21 cellular contexts compared by ENCODE assay signal in genomic region chr3:16085410-16085809, GRCh38.
A peak's percentile ranks its signal among the peaks of the same experiment; 100 is the strongest.
DNase-seq lines count a peak whose midpoint lies in the region; ATAC-seq and TF ChIP-seq lines count a peak whose summit lies in the region.
"Had no signal": no experiment of that assay in that cellular context is flagged by ENCODE, and none has a peak within 500 bp of the region (broad histone marks: within the 10 kb centered on the region; RNA-seq: fewer than 3 reads in every experiment).

No MANE protein-coding gene starts in this region.

- peaks cover 0 to 1% (median 0%) of the 10 kb centered on the region in 7 donors for H3K4me1 Mint-ChIP-seq in naive thymus-derived CD4-positive, alpha-beta T cell
- H3K4me1 Mint-ChIP-seq: T-cell had no signal

- TF ChIP-seq POLR2A in tibial nerve (IDR thresholded peaks at IDR 0.05): no peak

- in situ Hi-C loops in G401 (cut with HindIII; ENCODE audit: low sequenced_read_pairs): no loop called here

- peaks cover 0 to 20% (median 2%) of the 10 kb centered on the region in 4 donors for H3K9me3 ChIP-seq in tibial nerve
- peaks cover 0 to 14% (median 0%) of the 10 kb centered on the region in 3 experiments for H3K9me3 ChIP-seq in naive thymus-derived CD4-positive, alpha-beta T cell (ENCODE audit: control insufficient read depth in 2 of 3, low read length in 3 of 3)

- H3K27me3 Mint-ChIP-seq in naive thymus-derived CD4-positive, alpha-beta T cell: peaks cover 0 to 7% (median 6%) of the 10 kb centered on the region in 5 donors

- CTCF ChIA-PET in naive thymus-derived CD4-positive, alpha-beta T cell (lab: Charles Lee): no interaction called here

- H3K36me3 Mint-ChIP-seq in naive thymus-derived CD4-positive, alpha-beta T cell: peaks cover 0 to 14% (median 0%) of the 10 kb centered on the region in 5 donors
- H3K36me3 Mint-ChIP-seq: T-cell had no signal

- peaks cover 9 to 36% (median 21%) of the 10 kb centered on the region in 11 donors for H3K9me3 Mint-ChIP-seq in naive thymus-derived CD4-positive, alpha-beta T cell

- H3K27ac Mint-ChIP-seq in naive thymus-derived CD4-positive, alpha-beta T cell: no peak overlapping the region
- H3K27ac Mint-ChIP-seq: activated naive CD4-positive, alpha-beta T cell treated with anti-CD3 and anti-CD28 coated beads for 36 hours; effector memory CD8-positive, alpha-beta T cell; natural killer cell treated with Interleukin-12 subunit alpha and Interleukin-12 subunit beta and Interleukin-15 and Interleukin-18, amount 100 ng/mL, for 72 hours; T-cell had no signal

- 12 to 16% methylated on average over 4 of the region's 4 CpGs for WGBS in tibial nerve, 2 donors

- H3K4me3 ChIP-seq in tibial nerve: no peak overlapping the region
- H3K4me3 ChIP-seq in naive thymus-derived CD4-positive, alpha-beta T cell (ENCODE audit: low read length): no peak overlapping the region
- H3K4me3 ChIP-seq: esophagus squamous epithelium, GM12878, PC-9, suprapubic skin had no signal

- intact Hi-C loops in naive thymus-derived CD4-positive, alpha-beta T cell (cut with micrococcal nuclease): no loop called here

- H3K27me3 ChIP-seq in tibial nerve: no peaks in the 10 kb centered on the region
- H3K27me3 ChIP-seq in naive thymus-derived CD4-positive, alpha-beta T cell (ENCODE audit: control insufficient read depth in 2 of 2, insufficient read depth in 2 of 2, low read length in 2 of 2): no peaks in the 10 kb centered on the region
- H3K27me3 ChIP-seq: esophagus squamous epithelium, suprapubic skin had no signal

- H3K27ac ChIP-seq in cingulate gyrus (ENCODE audit: low read depth, low read length): peak overlapping the region; percentile 86
- H3K27ac ChIP-seq in tibial nerve: peak overlapping the region; percentile 44 to 79 (median 60)
- no peak overlapping the region for H3K27ac ChIP-seq in naive thymus-derived CD4-positive, alpha-beta T cell (ENCODE audit: low read depth, low read length)
- H3K27ac ChIP-seq: PC-9, suprapubic skin had no signal

- peaks cover 0 to 36% (median 12%) of the 10 kb centered on the region in 4 donors for H3K4me1 ChIP-seq in tibial nerve
- no peaks in the 10 kb centered on the region for H3K4me1 ChIP-seq in naive thymus-derived CD4-positive, alpha-beta T cell (ENCODE audit: control insufficient read depth in 2 of 2, insufficient read depth in 2 of 2, low read length in 2 of 2)

- POLR2A ChIA-PET in naive thymus-derived CD4-positive, alpha-beta T cell (lab: Charles Lee): no interaction called here

- TF ChIP-seq EP300 in tibial nerve (IDR thresholded peaks at IDR 0.05): peak in 1 of 2 donors; percentile 15

- H3K4me3 Mint-ChIP-seq in naive thymus-derived CD4-positive, alpha-beta T cell: no peak overlapping the region
- H3K4me3 Mint-ChIP-seq: activated naive CD4-positive, alpha-beta T cell treated with anti-CD3 and anti-CD28 coated beads for 36 hours; activated T-cell treated with anti-CD3 and anti-CD28 coated beads, Interleukin-2, amount 50 U/mL, for 4 hours; effector memory CD8-positive, alpha-beta T cell; natural killer cell treated with Interleukin-12 subunit alpha and Interleukin-12 subunit beta and Interleukin-15 and Interleukin-18, amount 100 ng/mL, for 72 hours; T-cell had no signal

- TF ChIP-seq CTCF in tibial nerve (IDR thresholded peaks at IDR 0.05): no peak

- peaks cover 0 to 3% (median 0%) of the 10 kb centered on the region in 3 donors for H3K36me3 ChIP-seq in tibial nerve
- H3K36me3 ChIP-seq in naive thymus-derived CD4-positive, alpha-beta T cell (ENCODE audit: control insufficient read depth in 2 of 3, insufficient read depth in 3 of 3, low read length in 3 of 3): no peaks in the 10 kb centered on the region
- H3K36me3 ChIP-seq: esophagus squamous epithelium, suprapubic skin had no signal

- no peak for ATAC-seq in HG02970 (IDR thresholded peaks at IDR 0.05; ENCODE audit: low FRiP score, unreplicated experiment)
- no peak for ATAC-seq in naive thymus-derived CD4-positive, alpha-beta T cell
- ATAC-seq: activated T-cell treated with anti-CD3 and anti-CD28 coated beads, Interleukin-2, amount 50 U/mL, for 4 hours; effector memory CD8-positive, alpha-beta T cell; GM12878; natural killer cell treated with Interleukin-12 subunit alpha and Interleukin-12 subunit beta and Interleukin-15 and Interleukin-18, amount 100 ng/mL, for 72 hours; T-cell had no signal

- DNase-seq in NOMO-1 treated with DMSO at 0.1 percent for 48 hours (lab: John Stamatoyannopoulos, UW; ENCODE audit: unreplicated experiment) (peak; percentile 6), NOMO-1 treated with dmso at 0.1 percent for 144 hours (lab: John Stamatoyannopoulos, UW; ENCODE audit: unreplicated experiment) (no peak), midbrain (lab: John Stamatoyannopoulos, UW) (peak; percentile 22), tibial nerve (ENCODE audit: low spot score in 2 of 2) (no peak), G401 (ENCODE audit: low spot score) (no peak)
- no peak for DNase-seq in naive thymus-derived CD4-positive, alpha-beta T cell
- DNase-seq: 8988T; activated naive CD4-positive, alpha-beta T cell treated with anti-CD3 and anti-CD28 coated beads for 36 hours; activated T-cell treated with anti-CD3 and anti-CD28 coated beads, Interleukin-2, amount 50 U/mL, for 4 hours; DMS79; effector memory CD8-positive, alpha-beta T cell; esophagus squamous epithelium; NCI-H1048; NCI-H1930; PC-9; T-cell had no signal

Comparison
In these comparisons a context has a peak if more than half of its experiments do, and no peak if none do; other contexts are left out.
1. DNase-seq: peak in NOMO-1 treated with DMSO at 0.1 percent for 48 hours (single experiment) and midbrain (single experiment); none in NOMO-1 treated with dmso at 0.1 percent for 144 hours (single experiment), tibial nerve (0 of 2), G401 (single experiment) and naive thymus-derived CD4-positive, alpha-beta T cell (0 of 9).